1 cellular context compared by ENCODE assay signal in genomic region chr9:112032009-112032408, GRCh38.
TF ChIP-seq lines count a peak whose summit lies in the region.

No MANE protein-coding gene starts in this region.

TF ChIP-seq in GM12878, 131 proteins besides CTCF, POLR2A, EP300 and RAD21 (continued from another document and continues in another):
- TF ChIP-seq ATF3 (IDR thresholded peaks at IDR 0.05; ENCODE audit: borderline replicate concordance, extremely low read depth, low read depth, low read length) (no peak), RUNX3 (IDR thresholded peaks at IDR 0.05; ENCODE audit: low read length) (no peak), ZNF622 (IDR thresholded peaks at IDR 0.05) (no peak), RBBP5 (conservative IDR thresholded peaks at IDR 0.05) (no peak), CEBPB (IDR thresholded peaks at IDR 0.05; ENCODE audit: borderline replicate concordance in 1 of 2, low read depth in 2 of 2, low read length in 2 of 2) (no peak; a peak in 1 of 4 replicates), CBFB (IDR thresholded peaks at IDR 0.05; ENCODE audit: low read depth) (peak; percentile 90), KLF5 (IDR thresholded peaks at IDR 0.05; ENCODE audit: partially characterized antibody) (peak; percentile 20), ZNF274 (IDR thresholded peaks at IDR 0.05; ENCODE audit: insufficient read depth, insufficient read length) (no peak), LARP7 (IDR thresholded peaks at IDR 0.05) (no peak), ZNF217 (IDR thresholded peaks at IDR 0.05) (no peak), ZNF24 (IDR thresholded peaks at IDR 0.05) (no peak), TAF1 (IDR thresholded peaks at IDR 0.05; ENCODE audit: borderline replicate concordance, low read depth, low read length) (peak; percentile 40; the same call in 1 of the 2 replicates), PAX8 (IDR thresholded peaks at IDR 0.05) (no peak), MTA2 (IDR thresholded peaks at IDR 0.05; ENCODE audit: low read depth) (no peak), KDM1A (IDR thresholded peaks at IDR 0.05; ENCODE audit: borderline replicate concordance) (no peak), BCL11A (IDR thresholded peaks at IDR 0.05; ENCODE audit: low read depth, low read length) (peak; percentile 97), FOXK2 (IDR thresholded peaks at IDR 0.05) (no peak), EED (IDR thresholded peaks at IDR 0.05; ENCODE audit: low read depth) (peak; percentile 97), SIN3A (IDR thresholded peaks at IDR 0.05; ENCODE audit: low read depth, low read length) (no peak), CREM (IDR thresholded peaks at IDR 0.05; ENCODE audit: low read depth) (peak; percentile 96), SUZ12 (IDR thresholded peaks at IDR 0.05; ENCODE audit: unreplicated experiment) (no peak), ATF2 (IDR thresholded peaks at IDR 0.05; ENCODE audit: low read length) (no peak), POU2F2 (IDR thresholded peaks at IDR 0.05; ENCODE audit: borderline replicate concordance, low read depth, low read length) (peak; percentile 84), CBX5 (IDR thresholded peaks at IDR 0.05; ENCODE audit: low read depth) (no peak), MYC (IDR thresholded peaks at IDR 0.05; ENCODE audit: insufficient read depth, insufficient read length, insufficient replicate concordance, low read length, severe bottlenecking) (no peak), NRF1 (conservative IDR thresholded peaks at IDR 0.05; ENCODE audit: low read depth, low read length) (no peak), EGR1 (IDR thresholded peaks at IDR 0.05; ENCODE audit: borderline replicate concordance in 1 of 2, low read depth in 2 of 2, low read length in 2 of 2) (peak in 1 of 2 experiments; percentile 20; a peak in 1 of 3 replicates), POLR2AphosphoS2 (IDR thresholded peaks at IDR 0.05; ENCODE audit: low read depth, low read length) (no peak), BCL3 (IDR thresholded peaks at IDR 0.05; ENCODE audit: borderline replicate concordance, insufficient read depth, low read depth, low read length, poor library complexity, severe bottlenecking) (peak; percentile 95), SMAD1 (IDR thresholded peaks at IDR 0.05; ENCODE audit: low read depth, partially characterized antibody) (peak; percentile 84), CHD2 (IDR thresholded peaks at IDR 0.05; ENCODE audit: borderline replicate concordance, low read depth, low read length) (peak; percentile 71; the same call in 1 of the 2 replicates), SMC3 (IDR thresholded peaks at IDR 0.05; ENCODE audit: borderline replicate concordance, low read length) (no peak; the same call in 1 of the 2 replicates), POLR2AphosphoS5 (IDR thresholded peaks at IDR 0.05; ENCODE audit: low read length) (peak; percentile 72), USF1 (IDR thresholded peaks at IDR 0.05; ENCODE audit: borderline replicate concordance, extremely low read length, insufficient read depth, low read depth, low read length) (no peak), RELA (IDR thresholded peaks at IDR 0.05; ENCODE audit: borderline replicate concordance, partially characterized antibody) (no peak), BACH1 (IDR thresholded peaks at IDR 0.05; ENCODE audit: borderline replicate concordance) (no peak), BMI1 (IDR thresholded peaks at IDR 0.05; ENCODE audit: borderline replicate concordance) (no peak), FOXM1 (IDR thresholded peaks at IDR 0.05; ENCODE audit: low read depth, low read length) (no peak), ESRRA (IDR thresholded peaks at IDR 0.05; ENCODE audit: low read length) (no peak)
- TF ChIP-seq, protein P1, sequence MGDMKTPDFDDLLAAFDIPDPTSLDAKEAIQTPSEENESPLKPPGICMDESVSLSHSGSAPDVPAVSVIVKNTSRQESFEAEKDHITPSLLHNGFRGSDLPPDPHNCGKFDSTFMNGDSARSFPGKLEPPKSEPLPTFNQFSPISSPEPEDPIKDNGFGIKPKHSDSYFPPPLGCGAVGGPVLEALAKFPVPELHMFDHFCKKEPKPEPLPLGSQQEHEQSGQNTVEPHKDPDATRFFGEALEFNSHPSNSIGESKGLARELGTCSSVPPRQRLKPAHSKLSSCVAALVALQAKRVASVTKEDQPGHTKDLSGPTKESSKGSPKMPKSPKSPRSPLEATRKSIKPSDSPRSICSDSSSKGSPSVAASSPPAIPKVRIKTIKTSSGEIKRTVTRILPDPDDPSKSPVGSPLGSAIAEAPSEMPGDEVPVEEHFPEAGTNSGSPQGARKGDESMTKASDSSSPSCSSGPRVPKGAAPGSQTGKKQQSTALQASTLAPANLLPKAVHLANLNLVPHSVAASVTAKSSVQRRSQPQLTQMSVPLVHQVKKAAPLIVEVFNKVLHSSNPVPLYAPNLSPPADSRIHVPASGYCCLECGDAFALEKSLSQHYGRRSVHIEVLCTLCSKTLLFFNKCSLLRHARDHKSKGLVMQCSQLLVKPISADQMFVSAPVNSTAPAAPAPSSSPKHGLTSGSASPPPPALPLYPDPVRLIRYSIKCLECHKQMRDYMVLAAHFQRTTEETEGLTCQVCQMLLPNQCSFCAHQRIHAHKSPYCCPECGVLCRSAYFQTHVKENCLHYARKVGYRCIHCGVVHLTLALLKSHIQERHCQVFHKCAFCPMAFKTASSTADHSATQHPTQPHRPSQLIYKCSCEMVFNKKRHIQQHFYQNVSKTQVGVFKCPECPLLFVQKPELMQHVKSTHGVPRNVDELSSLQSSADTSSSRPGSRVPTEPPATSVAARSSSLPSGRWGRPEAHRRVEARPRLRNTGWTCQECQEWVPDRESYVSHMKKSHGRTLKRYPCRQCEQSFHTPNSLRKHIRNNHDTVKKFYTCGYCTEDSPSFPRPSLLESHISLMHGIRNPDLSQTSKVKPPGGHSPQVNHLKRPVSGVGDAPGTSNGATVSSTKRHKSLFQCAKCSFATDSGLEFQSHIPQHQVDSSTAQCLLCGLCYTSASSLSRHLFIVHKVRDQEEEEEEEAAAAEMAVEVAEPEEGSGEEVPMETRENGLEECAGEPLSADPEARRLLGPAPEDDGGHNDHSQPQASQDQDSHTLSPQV (IDR thresholded peaks at IDR 0.05), result no peak
- TF ChIP-seq, protein P2, sequence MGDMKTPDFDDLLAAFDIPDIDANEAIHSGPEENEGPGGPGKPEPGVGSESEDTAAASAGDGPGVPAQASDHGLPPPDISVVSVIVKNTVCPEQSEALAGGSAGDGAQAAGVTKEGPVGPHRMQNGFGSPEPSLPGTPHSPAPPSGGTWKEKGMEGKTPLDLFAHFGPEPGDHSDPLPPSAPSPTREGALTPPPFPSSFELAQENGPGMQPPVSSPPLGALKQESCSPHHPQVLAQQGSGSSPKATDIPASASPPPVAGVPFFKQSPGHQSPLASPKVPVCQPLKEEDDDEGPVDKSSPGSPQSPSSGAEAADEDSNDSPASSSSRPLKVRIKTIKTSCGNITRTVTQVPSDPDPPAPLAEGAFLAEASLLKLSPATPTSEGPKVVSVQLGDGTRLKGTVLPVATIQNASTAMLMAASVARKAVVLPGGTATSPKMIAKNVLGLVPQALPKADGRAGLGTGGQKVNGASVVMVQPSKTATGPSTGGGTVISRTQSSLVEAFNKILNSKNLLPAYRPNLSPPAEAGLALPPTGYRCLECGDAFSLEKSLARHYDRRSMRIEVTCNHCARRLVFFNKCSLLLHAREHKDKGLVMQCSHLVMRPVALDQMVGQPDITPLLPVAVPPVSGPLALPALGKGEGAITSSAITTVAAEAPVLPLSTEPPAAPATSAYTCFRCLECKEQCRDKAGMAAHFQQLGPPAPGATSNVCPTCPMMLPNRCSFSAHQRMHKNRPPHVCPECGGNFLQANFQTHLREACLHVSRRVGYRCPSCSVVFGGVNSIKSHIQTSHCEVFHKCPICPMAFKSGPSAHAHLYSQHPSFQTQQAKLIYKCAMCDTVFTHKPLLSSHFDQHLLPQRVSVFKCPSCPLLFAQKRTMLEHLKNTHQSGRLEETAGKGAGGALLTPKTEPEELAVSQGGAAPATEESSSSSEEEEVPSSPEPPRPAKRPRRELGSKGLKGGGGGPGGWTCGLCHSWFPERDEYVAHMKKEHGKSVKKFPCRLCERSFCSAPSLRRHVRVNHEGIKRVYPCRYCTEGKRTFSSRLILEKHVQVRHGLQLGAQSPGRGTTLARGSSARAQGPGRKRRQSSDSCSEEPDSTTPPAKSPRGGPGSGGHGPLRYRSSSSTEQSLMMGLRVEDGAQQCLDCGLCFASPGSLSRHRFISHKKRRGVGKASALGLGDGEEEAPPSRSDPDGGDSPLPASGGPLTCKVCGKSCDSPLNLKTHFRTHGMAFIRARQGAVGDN (IDR thresholded peaks at IDR 0.05), result no peak
- TF ChIP-seq, protein P3, sequence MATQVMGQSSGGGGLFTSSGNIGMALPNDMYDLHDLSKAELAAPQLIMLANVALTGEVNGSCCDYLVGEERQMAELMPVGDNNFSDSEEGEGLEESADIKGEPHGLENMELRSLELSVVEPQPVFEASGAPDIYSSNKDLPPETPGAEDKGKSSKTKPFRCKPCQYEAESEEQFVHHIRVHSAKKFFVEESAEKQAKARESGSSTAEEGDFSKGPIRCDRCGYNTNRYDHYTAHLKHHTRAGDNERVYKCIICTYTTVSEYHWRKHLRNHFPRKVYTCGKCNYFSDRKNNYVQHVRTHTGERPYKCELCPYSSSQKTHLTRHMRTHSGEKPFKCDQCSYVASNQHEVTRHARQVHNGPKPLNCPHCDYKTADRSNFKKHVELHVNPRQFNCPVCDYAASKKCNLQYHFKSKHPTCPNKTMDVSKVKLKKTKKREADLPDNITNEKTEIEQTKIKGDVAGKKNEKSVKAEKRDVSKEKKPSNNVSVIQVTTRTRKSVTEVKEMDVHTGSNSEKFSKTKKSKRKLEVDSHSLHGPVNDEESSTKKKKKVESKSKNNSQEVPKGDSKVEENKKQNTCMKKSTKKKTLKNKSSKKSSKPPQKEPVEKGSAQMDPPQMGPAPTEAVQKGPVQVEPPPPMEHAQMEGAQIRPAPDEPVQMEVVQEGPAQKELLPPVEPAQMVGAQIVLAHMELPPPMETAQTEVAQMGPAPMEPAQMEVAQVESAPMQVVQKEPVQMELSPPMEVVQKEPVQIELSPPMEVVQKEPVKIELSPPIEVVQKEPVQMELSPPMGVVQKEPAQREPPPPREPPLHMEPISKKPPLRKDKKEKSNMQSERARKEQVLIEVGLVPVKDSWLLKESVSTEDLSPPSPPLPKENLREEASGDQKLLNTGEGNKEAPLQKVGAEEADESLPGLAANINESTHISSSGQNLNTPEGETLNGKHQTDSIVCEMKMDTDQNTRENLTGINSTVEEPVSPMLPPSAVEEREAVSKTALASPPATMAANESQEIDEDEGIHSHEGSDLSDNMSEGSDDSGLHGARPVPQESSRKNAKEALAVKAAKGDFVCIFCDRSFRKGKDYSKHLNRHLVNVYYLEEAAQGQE (IDR thresholded peaks at IDR 0.05; ENCODE audit: low read depth, low read length), result peak; percentile 32; the same call in 1 of the 2 replicates
- TF ChIP-seq, protein P4, sequence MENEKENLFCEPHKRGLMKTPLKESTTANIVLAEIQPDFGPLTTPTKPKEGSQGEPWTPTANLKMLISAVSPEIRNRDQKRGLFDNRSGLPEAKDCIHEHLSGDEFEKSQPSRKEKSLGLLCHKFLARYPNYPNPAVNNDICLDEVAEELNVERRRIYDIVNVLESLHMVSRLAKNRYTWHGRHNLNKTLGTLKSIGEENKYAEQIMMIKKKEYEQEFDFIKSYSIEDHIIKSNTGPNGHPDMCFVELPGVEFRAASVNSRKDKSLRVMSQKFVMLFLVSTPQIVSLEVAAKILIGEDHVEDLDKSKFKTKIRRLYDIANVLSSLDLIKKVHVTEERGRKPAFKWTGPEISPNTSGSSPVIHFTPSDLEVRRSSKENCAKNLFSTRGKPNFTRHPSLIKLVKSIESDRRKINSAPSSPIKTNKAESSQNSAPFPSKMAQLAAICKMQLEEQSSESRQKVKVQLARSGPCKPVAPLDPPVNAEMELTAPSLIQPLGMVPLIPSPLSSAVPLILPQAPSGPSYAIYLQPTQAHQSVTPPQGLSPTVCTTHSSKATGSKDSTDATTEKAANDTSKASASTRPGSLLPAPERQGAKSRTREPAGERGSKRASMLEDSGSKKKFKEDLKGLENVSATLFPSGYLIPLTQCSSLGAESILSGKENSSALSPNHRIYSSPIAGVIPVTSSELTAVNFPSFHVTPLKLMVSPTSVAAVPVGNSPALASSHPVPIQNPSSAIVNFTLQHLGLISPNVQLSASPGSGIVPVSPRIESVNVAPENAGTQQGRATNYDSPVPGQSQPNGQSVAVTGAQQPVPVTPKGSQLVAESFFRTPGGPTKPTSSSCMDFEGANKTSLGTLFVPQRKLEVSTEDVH (IDR thresholded peaks at IDR 0.05; ENCODE audit: low read depth, partially characterized antibody), result no peak
